16 cellular contexts compared by ENCODE assay signal in genomic region chr15:48580736-48581135, GRCh38.
"Had no signal": no experiment of that assay in that cellular context is flagged by ENCODE, and none has a peak within 500 bp of the region (broad histone marks: within the 10 kb centered on the region; RNA-seq: fewer than 3 reads in every experiment).

No MANE protein-coding gene starts in this region.

- H3K9me3 Mint-ChIP-seq: activated B cell treated with CpG ODN at 0.5 μM for 24 hours; activated CD4-positive, alpha-beta T cell treated with anti-CD3 and anti-CD28 coated beads, Interleukin-2, amount 10 ng/mL, durations not matched to agents 24 days and 14 days; activated naive CD8-positive, alpha-beta T cell treated with anti-CD3 and anti-CD28 coated beads, Interleukin-2, amount 10 ng/mL, durations not matched to agents 7 days and 5 days; activated T-helper 1 cell treated with anti-CD3 and anti-CD28 coated beads, Interleukin-12 subunit alpha, Interleukin-12 subunit beta, Interleukin-2, Interleukin-4 antibody, amounts not matched to agents 30 ng/mL and 10 ng/mL and 1 ng/mL, durations not matched to agents 14 hours and 24 hours and 36 hours; endodermal cell; nephron progenitor cell had no signal

- DNase-seq: activated B cell treated with CpG ODN at 0.5 μM for 24 hours; activated CD4-positive, alpha-beta T cell treated with anti-CD3 and anti-CD28 coated beads, Interleukin-2, amount 10 ng/mL, durations not matched to agents 24 days and 14 days; activated CD8-positive, alpha-beta memory T cell treated with anti-CD3 and anti-CD28 coated beads for 24 hours; activated naive CD8-positive, alpha-beta T cell treated with anti-CD3 and anti-CD28 coated beads, Interleukin-2, amount 10 ng/mL, durations not matched to agents 7 days and 5 days; endodermal cell; hypothalamus; kidney; nephron progenitor cell; occipital lobe; psoas muscle; sigmoid colon; T-helper 17 cell; tibial artery had no signal

- H3K36me3 ChIP-seq: sigmoid colon, tibial artery had no signal

- H3K9me3 ChIP-seq: psoas muscle, sigmoid colon, tibial artery had no signal

- ATAC-seq: psoas muscle; stimulated activated effector memory CD8-positive, alpha-beta T cell treated with anti-CD3 and anti-CD28 coated beads, Interleukin-12 subunit alpha, Interleukin-12 subunit beta, amount 100 ng/mL, for 72 hours; T-helper 17 cell had no signal

- H3K27ac ChIP-seq: dorsolateral prefrontal cortex, psoas muscle had no signal

- H3K27me3 Mint-ChIP-seq: activated B cell treated with CpG ODN at 0.5 μM for 24 hours; activated CD4-positive, alpha-beta T cell treated with anti-CD3 and anti-CD28 coated beads, Interleukin-2, amount 10 ng/mL, durations not matched to agents 24 days and 14 days; T-helper 17 cell had no signal

- H3K36me3 Mint-ChIP-seq: activated naive CD8-positive, alpha-beta T cell treated with anti-CD3 and anti-CD28 coated beads, Interleukin-2, amount 10 ng/mL, durations not matched to agents 7 days and 5 days; stimulated activated effector memory CD8-positive, alpha-beta T cell treated with anti-CD3 and anti-CD28 coated beads, Interleukin-12 subunit alpha, Interleukin-12 subunit beta, amount 100 ng/mL, for 72 hours had no signal

- H3K27ac Mint-ChIP-seq: activated B cell treated with CpG ODN at 0.5 μM for 24 hours; activated CD4-positive, alpha-beta T cell treated with anti-CD3 and anti-CD28 coated beads, Interleukin-2, amount 10 ng/mL, durations not matched to agents 24 days and 14 days; activated naive CD8-positive, alpha-beta T cell treated with anti-CD3 and anti-CD28 coated beads, Interleukin-2, amount 10 ng/mL, durations not matched to agents 7 days and 5 days; activated T-helper 1 cell treated with anti-CD3 and anti-CD28 coated beads, Interleukin-12 subunit alpha, Interleukin-12 subunit beta, Interleukin-2, Interleukin-4 antibody, amounts not matched to agents 30 ng/mL and 10 ng/mL and 1 ng/mL, durations not matched to agents 14 hours and 24 hours and 36 hours; endodermal cell; stimulated activated effector memory CD8-positive, alpha-beta T cell treated with anti-CD3 and anti-CD28 coated beads, Interleukin-12 subunit alpha, Interleukin-12 subunit beta, amount 100 ng/mL, for 72 hours; T-helper 17 cell had no signal

- H3K4me1 ChIP-seq: psoas muscle had no signal

- H3K4me3 ChIP-seq: dorsolateral prefrontal cortex, psoas muscle, sigmoid colon had no signal

- H3K27me3 ChIP-seq: dorsolateral prefrontal cortex, sigmoid colon, tibial artery had no signal

- H3K4me1 Mint-ChIP-seq: activated B cell treated with CpG ODN at 0.5 μM for 24 hours; activated CD4-positive, alpha-beta T cell treated with anti-CD3 and anti-CD28 coated beads, Interleukin-2, amount 10 ng/mL, durations not matched to agents 24 days and 14 days; activated naive CD8-positive, alpha-beta T cell treated with anti-CD3 and anti-CD28 coated beads, Interleukin-2, amount 10 ng/mL, durations not matched to agents 7 days and 5 days; endodermal cell; stimulated activated effector memory CD8-positive, alpha-beta T cell treated with anti-CD3 and anti-CD28 coated beads, Interleukin-12 subunit alpha, Interleukin-12 subunit beta, amount 100 ng/mL, for 72 hours; T-helper 17 cell had no signal

- H3K4me3 Mint-ChIP-seq: activated B cell treated with CpG ODN at 0.5 μM for 24 hours; activated CD4-positive, alpha-beta T cell treated with anti-CD3 and anti-CD28 coated beads, Interleukin-2, amount 10 ng/mL, durations not matched to agents 24 days and 14 days; activated naive CD8-positive, alpha-beta T cell treated with anti-CD3 and anti-CD28 coated beads, Interleukin-2, amount 10 ng/mL, durations not matched to agents 7 days and 5 days; activated T-helper 1 cell treated with anti-CD3 and anti-CD28 coated beads, Interleukin-12 subunit alpha, Interleukin-12 subunit beta, Interleukin-2, Interleukin-4 antibody, amounts not matched to agents 30 ng/mL and 10 ng/mL and 1 ng/mL, durations not matched to agents 14 hours and 24 hours and 36 hours; endodermal cell; nephron progenitor cell; stimulated activated effector memory CD8-positive, alpha-beta T cell treated with anti-CD3 and anti-CD28 coated beads, Interleukin-12 subunit alpha, Interleukin-12 subunit beta, amount 100 ng/mL, for 72 hours; T-helper 17 cell had no signal
